2 cellular contexts compared by ENCODE assay signal in the genomic region with DNA sequence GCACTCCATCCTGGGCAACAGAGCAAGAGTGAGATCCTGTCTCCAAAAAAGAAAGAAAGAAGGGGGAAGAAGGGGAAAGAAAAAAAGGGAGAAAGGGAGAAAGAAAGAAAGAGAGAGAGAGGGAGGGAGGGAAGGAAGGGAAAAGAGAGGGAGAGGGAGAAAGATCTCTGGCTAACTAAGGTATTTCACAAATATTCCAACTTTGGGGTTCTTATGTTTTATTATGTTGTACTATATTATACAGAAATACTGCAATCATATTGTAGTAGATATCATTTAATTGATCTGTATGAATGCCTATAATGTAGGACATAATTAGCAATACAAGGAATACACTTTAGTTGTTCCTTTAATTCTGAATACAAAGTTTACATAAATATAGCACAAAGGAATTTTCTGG.
TF ChIP-seq lines count a peak whose summit lies in the region.

No MANE protein-coding gene starts in this region.

TF ChIP-seq in GM23338, 12 proteins besides CTCF, POLR2A, EP300 and RAD21 (continued from another document):
- TF ChIP-seq, protein P1, sequence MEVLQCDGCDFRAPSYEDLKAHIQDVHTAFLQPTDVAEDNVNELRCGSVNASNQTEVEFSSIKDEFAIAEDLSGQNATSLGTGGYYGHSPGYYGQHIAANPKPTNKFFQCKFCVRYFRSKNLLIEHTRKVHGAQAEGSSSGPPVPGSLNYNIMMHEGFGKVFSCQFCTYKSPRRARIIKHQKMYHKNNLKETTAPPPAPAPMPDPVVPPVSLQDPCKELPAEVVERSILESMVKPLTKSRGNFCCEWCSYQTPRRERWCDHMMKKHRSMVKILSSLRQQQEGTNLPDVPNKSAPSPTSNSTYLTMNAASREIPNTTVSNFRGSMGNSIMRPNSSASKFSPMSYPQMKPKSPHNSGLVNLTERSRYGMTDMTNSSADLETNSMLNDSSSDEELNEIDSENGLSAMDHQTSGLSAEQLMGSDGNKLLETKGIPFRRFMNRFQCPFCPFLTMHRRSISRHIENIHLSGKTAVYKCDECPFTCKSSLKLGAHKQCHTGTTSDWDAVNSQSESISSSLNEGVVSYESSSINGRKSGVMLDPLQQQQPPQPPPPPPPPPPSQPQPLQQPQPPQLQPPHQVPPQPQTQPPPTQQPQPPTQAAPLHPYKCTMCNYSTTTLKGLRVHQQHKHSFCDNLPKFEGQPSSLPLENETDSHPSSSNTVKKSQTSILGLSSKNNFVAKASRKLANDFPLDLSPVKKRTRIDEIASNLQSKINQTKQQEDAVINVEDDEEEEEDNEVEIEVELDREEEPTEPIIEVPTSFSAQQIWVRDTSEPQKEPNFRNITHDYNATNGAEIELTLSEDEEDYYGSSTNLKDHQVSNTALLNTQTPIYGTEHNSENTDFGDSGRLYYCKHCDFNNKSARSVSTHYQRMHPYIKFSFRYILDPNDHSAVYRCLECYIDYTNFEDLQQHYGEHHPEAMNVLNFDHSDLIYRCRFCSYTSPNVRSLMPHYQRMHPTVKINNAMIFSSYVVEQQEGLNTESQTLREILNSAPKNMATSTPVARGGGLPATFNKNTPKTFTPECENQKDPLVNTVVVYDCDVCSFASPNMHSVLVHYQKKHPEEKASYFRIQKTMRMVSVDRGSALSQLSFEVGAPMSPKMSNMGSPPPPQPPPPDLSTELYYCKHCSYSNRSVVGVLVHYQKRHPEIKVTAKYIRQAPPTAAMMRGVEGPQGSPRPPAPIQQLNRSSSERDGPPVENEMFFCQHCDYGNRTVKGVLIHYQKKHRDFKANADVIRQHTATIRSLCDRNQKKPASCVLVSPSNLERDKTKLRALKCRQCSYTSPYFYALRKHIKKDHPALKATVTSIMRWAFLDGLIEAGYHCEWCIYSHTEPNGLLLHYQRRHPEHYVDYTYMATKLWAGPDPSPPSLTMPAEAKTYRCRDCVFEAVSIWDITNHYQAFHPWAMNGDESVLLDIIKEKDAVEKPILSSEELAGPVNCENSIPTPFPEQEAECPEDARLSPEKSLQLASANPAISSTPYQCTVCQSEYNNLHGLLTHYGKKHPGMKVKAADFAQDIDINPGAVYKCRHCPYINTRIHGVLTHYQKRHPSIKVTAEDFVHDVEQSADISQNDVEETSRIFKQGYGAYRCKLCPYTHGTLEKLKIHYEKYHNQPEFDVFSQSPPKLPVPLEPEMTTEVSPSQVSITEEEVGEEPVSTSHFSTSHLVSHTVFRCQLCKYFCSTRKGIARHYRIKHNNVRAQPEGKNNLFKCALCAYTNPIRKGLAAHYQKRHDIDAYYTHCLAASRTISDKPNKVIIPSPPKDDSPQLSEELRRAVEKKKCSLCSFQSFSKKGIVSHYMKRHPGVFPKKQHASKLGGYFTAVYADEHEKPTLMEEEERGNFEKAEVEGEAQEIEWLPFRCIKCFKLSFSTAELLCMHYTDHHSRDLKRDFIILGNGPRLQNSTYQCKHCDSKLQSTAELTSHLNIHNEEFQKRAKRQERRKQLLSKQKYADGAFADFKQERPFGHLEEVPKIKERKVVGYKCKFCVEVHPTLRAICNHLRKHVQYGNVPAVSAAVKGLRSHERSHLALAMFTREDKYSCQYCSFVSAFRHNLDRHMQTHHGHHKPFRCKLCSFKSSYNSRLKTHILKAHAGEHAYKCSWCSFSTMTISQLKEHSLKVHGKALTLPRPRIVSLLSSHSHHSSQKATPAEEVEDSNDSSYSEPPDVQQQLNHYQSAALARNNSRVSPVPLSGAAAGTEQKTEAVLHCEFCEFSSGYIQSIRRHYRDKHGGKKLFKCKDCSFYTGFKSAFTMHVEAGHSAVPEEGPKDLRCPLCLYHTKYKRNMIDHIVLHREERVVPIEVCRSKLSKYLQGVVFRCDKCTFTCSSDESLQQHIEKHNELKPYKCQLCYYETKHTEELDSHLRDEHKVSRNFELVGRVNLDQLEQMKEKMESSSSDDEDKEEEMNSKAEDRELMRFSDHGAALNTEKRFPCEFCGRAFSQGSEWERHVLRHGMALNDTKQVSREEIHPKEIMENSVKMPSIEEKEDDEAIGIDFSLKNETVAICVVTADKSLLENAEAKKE (CRISPR knock-in tag; IDR thresholded peaks at IDR 0.05), result no peak
- TF ChIP-seq ZNF331 (CRISPR knock-in tag; IDR thresholded peaks at IDR 0.05; ENCODE audit: low read depth) (no peak), POLR2AphosphoS5 (IDR thresholded peaks at IDR 0.05; ENCODE audit: low read depth) (no peak), JUNB (IDR thresholded peaks at IDR 0.05; ENCODE audit: unreplicated experiment) (no peak), CREB1 (CRISPR knock-in tag; IDR thresholded peaks at IDR 0.05; ENCODE audit: low read depth) (no peak), NANOG (IDR thresholded peaks at IDR 0.05; ENCODE audit: borderline replicate concordance) (no peak), EZH2 (IDR thresholded peaks at IDR 0.05; ENCODE audit: low read depth, unreplicated experiment) (no peak)
- TF ChIP-seq, protein P2, sequence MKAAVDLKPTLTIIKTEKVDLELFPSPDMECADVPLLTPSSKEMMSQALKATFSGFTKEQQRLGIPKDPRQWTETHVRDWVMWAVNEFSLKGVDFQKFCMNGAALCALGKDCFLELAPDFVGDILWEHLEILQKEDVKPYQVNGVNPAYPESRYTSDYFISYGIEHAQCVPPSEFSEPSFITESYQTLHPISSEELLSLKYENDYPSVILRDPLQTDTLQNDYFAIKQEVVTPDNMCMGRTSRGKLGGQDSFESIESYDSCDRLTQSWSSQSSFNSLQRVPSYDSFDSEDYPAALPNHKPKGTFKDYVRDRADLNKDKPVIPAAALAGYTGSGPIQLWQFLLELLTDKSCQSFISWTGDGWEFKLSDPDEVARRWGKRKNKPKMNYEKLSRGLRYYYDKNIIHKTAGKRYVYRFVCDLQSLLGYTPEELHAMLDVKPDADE (IDR thresholded peaks at IDR 0.05), result no peak
- TF ChIP-seq, protein P3, sequence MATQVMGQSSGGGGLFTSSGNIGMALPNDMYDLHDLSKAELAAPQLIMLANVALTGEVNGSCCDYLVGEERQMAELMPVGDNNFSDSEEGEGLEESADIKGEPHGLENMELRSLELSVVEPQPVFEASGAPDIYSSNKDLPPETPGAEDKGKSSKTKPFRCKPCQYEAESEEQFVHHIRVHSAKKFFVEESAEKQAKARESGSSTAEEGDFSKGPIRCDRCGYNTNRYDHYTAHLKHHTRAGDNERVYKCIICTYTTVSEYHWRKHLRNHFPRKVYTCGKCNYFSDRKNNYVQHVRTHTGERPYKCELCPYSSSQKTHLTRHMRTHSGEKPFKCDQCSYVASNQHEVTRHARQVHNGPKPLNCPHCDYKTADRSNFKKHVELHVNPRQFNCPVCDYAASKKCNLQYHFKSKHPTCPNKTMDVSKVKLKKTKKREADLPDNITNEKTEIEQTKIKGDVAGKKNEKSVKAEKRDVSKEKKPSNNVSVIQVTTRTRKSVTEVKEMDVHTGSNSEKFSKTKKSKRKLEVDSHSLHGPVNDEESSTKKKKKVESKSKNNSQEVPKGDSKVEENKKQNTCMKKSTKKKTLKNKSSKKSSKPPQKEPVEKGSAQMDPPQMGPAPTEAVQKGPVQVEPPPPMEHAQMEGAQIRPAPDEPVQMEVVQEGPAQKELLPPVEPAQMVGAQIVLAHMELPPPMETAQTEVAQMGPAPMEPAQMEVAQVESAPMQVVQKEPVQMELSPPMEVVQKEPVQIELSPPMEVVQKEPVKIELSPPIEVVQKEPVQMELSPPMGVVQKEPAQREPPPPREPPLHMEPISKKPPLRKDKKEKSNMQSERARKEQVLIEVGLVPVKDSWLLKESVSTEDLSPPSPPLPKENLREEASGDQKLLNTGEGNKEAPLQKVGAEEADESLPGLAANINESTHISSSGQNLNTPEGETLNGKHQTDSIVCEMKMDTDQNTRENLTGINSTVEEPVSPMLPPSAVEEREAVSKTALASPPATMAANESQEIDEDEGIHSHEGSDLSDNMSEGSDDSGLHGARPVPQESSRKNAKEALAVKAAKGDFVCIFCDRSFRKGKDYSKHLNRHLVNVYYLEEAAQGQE (IDR thresholded peaks at IDR 0.05; ENCODE audit: unreplicated experiment), result no peak

TF ChIP-seq in H1, 55 proteins besides CTCF, POLR2A, EP300 and RAD21 (continued from another document):
- TF ChIP-seq NANOG (IDR thresholded peaks at IDR 0.05; ENCODE audit: insufficient read depth, low read depth, low read length, poor library complexity, severe bottlenecking) (no peak), YY1 (IDR thresholded peaks at IDR 0.05; ENCODE audit: low read depth, low read length) (no peak), CREB1 (IDR thresholded peaks at IDR 0.05) (no peak)
